1 cellular context compared by ENCODE assay signal in genomic region chr10:124153601-124153930, GRCh38.
TF ChIP-seq lines count a peak whose summit lies in the region.

No MANE protein-coding gene starts in this region.

TF ChIP-seq in endothelial cell of umbilical vein, 7 proteins besides CTCF, POLR2A, EP300 and RAD21 (continued from another document):
- no peak for TF ChIP-seq EZH2 (IDR thresholded peaks at IDR 0.05; ENCODE audit: borderline replicate concordance, low read depth, low read length, severe bottlenecking)
- no peak for TF ChIP-seq POLR2AphosphoS5 (IDR thresholded peaks at IDR 0.05; ENCODE audit: insufficient read depth, low read depth, low read length)
- no peak for TF ChIP-seq JUN (IDR thresholded peaks at IDR 0.05; ENCODE audit: borderline replicate concordance, insufficient read depth, insufficient read length, low read depth)
